Comparison of ENCODE assay signal across 1 cellular context in genomic region chr19:1239796-1240737, GRCh38.
TF ChIP-seq lines count a peak whose summit lies in the region.

No MANE protein-coding gene starts in this region.

TF ChIP-seq in HepG2, 621 proteins besides CTCF, POLR2A, EP300 and RAD21 (continued from another document):
- TF ChIP-seq HNRNPLL (IDR thresholded peaks at IDR 0.05; ENCODE audit: low read depth, low read length, poor library complexity, severe bottlenecking) (peak; percentile 94), YEATS4 (CRISPR knock-in tag; IDR thresholded peaks at IDR 0.05; ENCODE audit: borderline replicate concordance) (0 out of 2 replicates have a peak, but pooled peaks have one; percentile 11), TOPORS (CRISPR knock-in tag; IDR thresholded peaks at IDR 0.05) (0 out of 2 replicates have a peak, but pooled peaks have one; percentile 37), MEIS2 (CRISPR knock-in tag; IDR thresholded peaks at IDR 0.05) (0 out of 2 replicates have a peak, but pooled peaks have one; percentile 29)
